Comparison of ENCODE assay signal across 16 cellular contexts in genomic region chr11:67600324-67601029, GRCh38. TPM values are rescaled to one million over a fixed set of nuclear protein-coding genes. Genes with fewer than 3 reads are reported as not detected.
A peak's percentile ranks its signal among the peaks of the same experiment; 100 is the strongest.
DNase-seq lines count a peak whose midpoint lies in the region; ATAC-seq, FAIRE-seq and TF ChIP-seq lines count a peak whose summit lies in the region.
"Had no signal": no experiment of that assay in that cellular context is flagged by ENCODE, and none has a peak within 500 bp of the region (broad histone marks: within the 10 kb centered on the region; RNA-seq: fewer than 3 reads in every experiment).

No MANE protein-coding gene starts in this region.

- no peak for TF ChIP-seq CTCF in D721Med (IDR thresholded peaks at IDR 0.05; ENCODE audit: insufficient read depth, missing control alignments)

- DNase-seq in activated naive CD8-positive, alpha-beta T cell treated with anti-CD3 and anti-CD28 coated beads, Interleukin-2, amount 10 ng/mL, durations not matched to agents 7 days and 5 days, result no peak
- DNase-seq in activated naive CD8-positive, alpha-beta T cell treated with anti-CD3 and anti-CD28 coated beads for 36 hours, result no peak
- peak; percentile 87 for DNase-seq in OCI-M1 (lab: John Stamatoyannopoulos, UW)
- DNase-seq in D721Med (ENCODE audit: insufficient read length, low spot score), result no peak
- no peak for DNase-seq in cerebellar cortex (ENCODE audit: low spot score)
- DNase-seq in dermis blood vessel endothelial cell, result no peak
- no peak for DNase-seq in DMS153 (lab: John Stamatoyannopoulos, UW)
- DNase-seq: DND-41; islet precursor cell; nucleus accumbens; stimulated activated CD4-positive, alpha-beta T cell treated with anti-CD3 and anti-CD28 coated beads, Interleukin-4, amount 100 ng/mL, for 4 hours; substantia nigra had no signal

- peaks cover 31% of the 10 kb centered on the region for H3K27me3 Mint-ChIP-seq in activated naive CD8-positive, alpha-beta T cell treated with anti-CD3 and anti-CD28 coated beads, Interleukin-2, amount 10 ng/mL, durations not matched to agents 7 days and 5 days
- peaks cover 39% of the 10 kb centered on the region for H3K27me3 Mint-ChIP-seq in activated naive CD8-positive, alpha-beta T cell treated with anti-CD3 and anti-CD28 coated beads for 36 hours

- H3K4me1 Mint-ChIP-seq in activated naive CD8-positive, alpha-beta T cell treated with anti-CD3 and anti-CD28 coated beads, Interleukin-2, amount 10 ng/mL, durations not matched to agents 7 days and 5 days, result peaks cover 20% of the 10 kb centered on the region
- H3K4me1 Mint-ChIP-seq in activated naive CD8-positive, alpha-beta T cell treated with anti-CD3 and anti-CD28 coated beads for 36 hours, result peaks cover 2% of the 10 kb centered on the region

- no peak for FAIRE-seq in D721Med (lab: Jason Lieb, UNC)

- H3K36me3 Mint-ChIP-seq in activated naive CD8-positive, alpha-beta T cell treated with anti-CD3 and anti-CD28 coated beads, Interleukin-2, amount 10 ng/mL, durations not matched to agents 7 days and 5 days, result no peaks in the 10 kb centered on the region
- no peaks in the 10 kb centered on the region for H3K36me3 Mint-ChIP-seq in activated naive CD8-positive, alpha-beta T cell treated with anti-CD3 and anti-CD28 coated beads for 36 hours

- peak overlapping the region; percentile 54 for H3K27ac Mint-ChIP-seq in activated naive CD8-positive, alpha-beta T cell treated with anti-CD3 and anti-CD28 coated beads, Interleukin-2, amount 10 ng/mL, durations not matched to agents 7 days and 5 days
- H3K27ac Mint-ChIP-seq in activated naive CD8-positive, alpha-beta T cell treated with anti-CD3 and anti-CD28 coated beads for 36 hours, result no peak overlapping the region
- H3K27ac Mint-ChIP-seq: activated T-helper 17 cell treated with anti-CD3 and anti-CD28 coated beads, Interleukin-2, amount 50 U/mL, for 72 hours had no signal

- POLR2A ChIA-PET in activated naive CD8-positive, alpha-beta T cell treated with anti-CD3 and anti-CD28 coated beads, Interleukin-2, amount 10 ng/mL, durations not matched to agents 7 days and 5 days (lab: Charles Lee), result no interaction called here

- H3K9me3 Mint-ChIP-seq in activated naive CD8-positive, alpha-beta T cell treated with anti-CD3 and anti-CD28 coated beads, Interleukin-2, amount 10 ng/mL, durations not matched to agents 7 days and 5 days, result no peaks in the 10 kb centered on the region
- H3K9me3 Mint-ChIP-seq in activated naive CD8-positive, alpha-beta T cell treated with anti-CD3 and anti-CD28 coated beads for 36 hours, result peaks cover 1% of the 10 kb centered on the region
- H3K9me3 Mint-ChIP-seq: activated T-helper 17 cell treated with anti-CD3 and anti-CD28 coated beads, Interleukin-2, amount 50 U/mL, for 72 hours had no signal

- H3K4me3 Mint-ChIP-seq in activated naive CD8-positive, alpha-beta T cell treated with anti-CD3 and anti-CD28 coated beads, Interleukin-2, amount 10 ng/mL, durations not matched to agents 7 days and 5 days, result peak overlapping the region; percentile 57
- no peak overlapping the region for H3K4me3 Mint-ChIP-seq in activated naive CD8-positive, alpha-beta T cell treated with anti-CD3 and anti-CD28 coated beads for 36 hours
- H3K4me3 Mint-ChIP-seq: activated T-helper 17 cell treated with anti-CD3 and anti-CD28 coated beads, Interleukin-2, amount 50 U/mL, for 72 hours had no signal

- ATAC-seq in activated naive CD8-positive, alpha-beta T cell treated with anti-CD3 and anti-CD28 coated beads, Interleukin-2, amount 10 ng/mL, durations not matched to agents 7 days and 5 days (ENCODE audit: low read depth), result peak; percentile 39
- ATAC-seq in HG03095 (IDR thresholded peaks at IDR 0.05; ENCODE audit: unreplicated experiment), result peak; percentile 76
- ATAC-seq: activated T-helper 17 cell treated with anti-CD3 and anti-CD28 coated beads, Interleukin-2, amount 50 U/mL, for 72 hours had no signal

RNA-seq across cellular contexts. Expression of gene NDUFV1, which starts 6.3 kb away (rescaled TPM):
- total RNA-seq in activated naive CD8-positive, alpha-beta T cell treated with anti-CD3 and anti-CD28 coated beads, Interleukin-2, amount 10 ng/mL, durations not matched to agents 7 days and 5 days, result 100 to 1,000 TPM; 211 to 219 TPM
- 100 to 1,000 TPM; 317 to 321 TPM for total RNA-seq in activated naive CD8-positive, alpha-beta T cell treated with anti-CD3 and anti-CD28 coated beads for 36 hours
- total RNA-seq in dermis blood vessel endothelial cell, result 166 and 175 TPM in 2 replicates

RNA-seq across cellular contexts. Expression of gene GSTP1, which starts 16.9 kb away (rescaled TPM):
- total RNA-seq in activated naive CD8-positive, alpha-beta T cell treated with anti-CD3 and anti-CD28 coated beads, Interleukin-2, amount 10 ng/mL, durations not matched to agents 7 days and 5 days, result 100 to 1,000 TPM; 211 to 219 TPM
- 100 to 1,000 TPM; 452 to 465 TPM for total RNA-seq in activated naive CD8-positive, alpha-beta T cell treated with anti-CD3 and anti-CD28 coated beads for 36 hours
- 833 and 1,138 TPM in 2 replicates for total RNA-seq in dermis blood vessel endothelial cell

RNA-seq across cellular contexts. Expression of gene NUDT8, which starts 29.3 kb away (rescaled TPM):
- 10 to 100 TPM; 10.9 to 12.4 TPM for total RNA-seq in activated naive CD8-positive, alpha-beta T cell treated with anti-CD3 and anti-CD28 coated beads, Interleukin-2, amount 10 ng/mL, durations not matched to agents 7 days and 5 days
- 10 to 100 TPM; 30.2 to 31.0 TPM for total RNA-seq in activated naive CD8-positive, alpha-beta T cell treated with anti-CD3 and anti-CD28 coated beads for 36 hours
- total RNA-seq in dermis blood vessel endothelial cell, result 10.7 and 13.0 TPM in 2 replicates

RNA-seq across cellular contexts. Expression of gene TBX10, which starts 39.1 kb away (rescaled TPM):
- not detected for total RNA-seq in activated naive CD8-positive, alpha-beta T cell treated with anti-CD3 and anti-CD28 coated beads, Interleukin-2, amount 10 ng/mL, durations not matched to agents 7 days and 5 days
- total RNA-seq in activated naive CD8-positive, alpha-beta T cell treated with anti-CD3 and anti-CD28 coated beads for 36 hours, result not detected
- total RNA-seq in dermis blood vessel endothelial cell, result not detected in 2 replicates
- total RNA-seq: activated T-helper 17 cell treated with anti-CD3 and anti-CD28 coated beads, Interleukin-2, amount 50 U/mL, for 72 hours; cerebellum; fibroblast of lung had no signal

RNA-seq across cellular contexts. Expression of gene ACY3, which starts 50.1 kb away (rescaled TPM):
- under 1 TPM; 0.33 to 0.57 TPM for total RNA-seq in activated naive CD8-positive, alpha-beta T cell treated with anti-CD3 and anti-CD28 coated beads, Interleukin-2, amount 10 ng/mL, durations not matched to agents 7 days and 5 days
- total RNA-seq in activated naive CD8-positive, alpha-beta T cell treated with anti-CD3 and anti-CD28 coated beads for 36 hours, result under 1 TPM; 0.27 to 0.70 TPM
- total RNA-seq in dermis blood vessel endothelial cell, result not detected in 2 replicates
- total RNA-seq: fibroblast of lung had no signal
